ENCODE assay signal across 1 cellular context in the genomic region with DNA sequence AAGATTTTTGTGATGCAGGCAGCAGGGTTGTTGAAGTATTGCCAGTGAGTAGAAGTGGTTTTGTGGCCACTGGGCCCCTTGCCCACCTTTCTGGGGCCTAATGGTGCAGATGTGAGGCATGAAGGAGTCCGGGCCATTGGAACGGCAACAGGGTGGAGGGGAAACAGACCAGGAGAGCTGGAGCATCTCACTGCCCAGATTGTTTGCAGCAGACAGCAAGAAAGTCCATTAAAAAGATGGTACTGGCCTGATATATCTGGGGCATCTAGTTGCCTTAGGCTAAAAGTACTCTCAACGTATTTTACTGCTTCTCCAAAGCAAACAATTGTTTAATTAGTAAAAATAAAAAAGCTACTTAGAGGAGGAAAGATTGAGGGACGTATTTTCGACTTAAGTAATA.
TF ChIP-seq lines count a peak whose summit lies in the region.

No MANE protein-coding gene starts in this region.

TF ChIP-seq in GM12878, 131 proteins besides CTCF, POLR2A, EP300 and RAD21 (continued from another document):
- TF ChIP-seq, protein P1, sequence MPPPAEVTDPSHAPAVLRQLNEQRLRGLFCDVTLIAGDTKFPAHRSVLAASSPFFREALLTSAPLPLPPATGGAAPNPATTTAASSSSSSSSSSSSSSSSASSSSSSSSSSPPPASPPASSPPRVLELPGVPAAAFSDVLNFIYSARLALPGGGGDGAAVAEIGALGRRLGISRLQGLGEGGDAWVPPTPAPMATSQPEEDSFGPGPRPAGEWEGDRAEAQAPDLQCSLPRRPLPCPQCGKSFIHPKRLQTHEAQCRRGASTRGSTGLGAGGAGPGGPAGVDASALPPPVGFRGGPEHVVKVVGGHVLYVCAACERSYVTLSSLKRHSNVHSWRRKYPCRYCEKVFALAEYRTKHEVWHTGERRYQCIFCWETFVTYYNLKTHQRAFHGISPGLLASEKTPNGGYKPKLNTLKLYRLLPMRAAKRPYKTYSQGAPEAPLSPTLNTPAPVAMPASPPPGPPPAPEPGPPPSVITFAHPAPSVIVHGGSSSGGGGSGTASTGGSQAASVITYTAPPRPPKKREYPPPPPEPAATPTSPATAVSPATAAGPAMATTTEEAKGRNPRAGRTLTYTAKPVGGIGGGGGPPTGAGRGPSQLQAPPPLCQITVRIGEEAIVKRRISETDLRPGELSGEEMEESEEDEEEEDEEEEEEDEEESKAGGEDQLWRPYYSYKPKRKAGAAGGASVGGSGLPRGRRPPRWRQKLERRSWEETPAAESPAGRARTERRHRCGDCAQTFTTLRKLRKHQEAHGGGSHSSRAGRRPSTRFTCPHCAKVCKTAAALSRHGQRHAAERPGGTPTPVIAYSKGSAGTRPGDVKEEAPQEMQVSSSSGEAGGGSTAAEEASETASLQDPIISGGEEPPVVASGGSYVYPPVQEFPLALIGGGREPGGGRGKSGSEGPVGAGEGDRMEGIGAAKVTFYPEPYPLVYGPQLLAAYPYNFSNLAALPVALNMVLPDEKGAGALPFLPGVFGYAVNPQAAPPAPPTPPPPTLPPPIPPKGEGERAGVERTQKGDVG (CRISPR knock-in tag; IDR thresholded peaks at IDR 0.05) = no peak
- no peak for TF ChIP-seq SIX5 (IDR thresholded peaks at IDR 0.05; ENCODE audit: low read depth, low read length, severe bottlenecking)
- TF ChIP-seq NFYA (IDR thresholded peaks at IDR 0.05; ENCODE audit: borderline replicate concordance, low read depth, low read length) = no peak
- TF ChIP-seq POLR2AphosphoS2 (IDR thresholded peaks at IDR 0.05; ENCODE audit: low read depth, low read length) = no peak
TF ChIP-seq in GM12878: peak in this region for 0.
